13 cellular contexts compared by ENCODE assay signal in genomic region chr1:241810769-241811402, GRCh38. TPM values are rescaled to one million over a fixed set of nuclear protein-coding genes. Genes with fewer than 3 reads are reported as not detected.
DNase-seq lines count a peak whose midpoint lies in the region; ATAC-seq and TF ChIP-seq lines count a peak whose summit lies in the region.
"Had no signal": no experiment of that assay in that cellular context is flagged by ENCODE, and none has a peak within 500 bp of the region (broad histone marks: within the 10 kb centered on the region; RNA-seq: fewer than 3 reads in every experiment).

No MANE protein-coding gene starts in this region.

- no peak overlapping the region for H3K27ac ChIP-seq in body of pancreas

- H3K27me3 Mint-ChIP-seq in T-helper 17 cell, result peaks cover 37% of the 10 kb centered on the region

- no peak for TF ChIP-seq POLR2A in body of pancreas (IDR thresholded peaks at IDR 0.05)

- WGBS in body of pancreas, 2 donors, result 67 to 76% methylated on average over 8 of the region's 8 CpGs

- no peak for TF ChIP-seq CTCF in body of pancreas (IDR thresholded peaks at IDR 0.05)

- DNase-seq in T-helper 17 cell, result no peak
- no peak for DNase-seq in amygdala (lab: John Stamatoyannopoulos, UW)
- DNase-seq in body of pancreas, result no peak
- DNase-seq in NCI-H2171 (lab: John Stamatoyannopoulos, UW), result no peak
- no peak for DNase-seq in NCI-H1105 treated with DMSO at 0.1 percent for 48 hours (lab: John Stamatoyannopoulos, UW)
- DNase-seq: activated CD4-positive, alpha-beta T cell treated with anti-CD3 and anti-CD28 coated beads for 36 hours; activated T-cell treated with anti-CD3 and anti-CD28 coated beads, Interleukin-2, amount 50 U/mL, for 4 hours; DMS 273 treated with DMSO at 0.1 percent for 48 hours; NCI-H446 treated with DMSO at 0.1 percent for 48 hours; T-helper 2 cell had no signal

- no peaks in the 10 kb centered on the region for H3K36me3 Mint-ChIP-seq in T-helper 17 cell (ENCODE audit: low read depth)

- ATAC-seq in GM18520 (IDR thresholded peaks at IDR 0.05; ENCODE audit: unreplicated experiment) (peak; percentile 40), GM21825 (IDR thresholded peaks at IDR 0.05; ENCODE audit: unreplicated experiment) (peak; percentile 67), HG03378 (IDR thresholded peaks at IDR 0.05; ENCODE audit: unreplicated experiment) (peak; percentile 76), T-helper 17 cell (peak; percentile 18), body of pancreas (no peak)
- ATAC-seq: activated CD4-positive, alpha-beta T cell treated with anti-CD3 and anti-CD28 coated beads for 36 hours; activated T-cell treated with anti-CD3 and anti-CD28 coated beads, Interleukin-2, amount 50 U/mL, for 4 hours had no signal

- H3K27ac Mint-ChIP-seq in T-helper 17 cell, result no peak overlapping the region
- H3K27ac Mint-ChIP-seq: activated CD4-positive, alpha-beta T cell treated with anti-CD3 and anti-CD28 coated beads for 36 hours had no signal

- no peaks in the 10 kb centered on the region for H3K36me3 ChIP-seq in body of pancreas (replicated peaks in 1 of 2; ENCODE audit: insufficient read depth in 1 of 2, low read depth in 2 of 2)

- no peak overlapping the region for H3K4me3 ChIP-seq in body of pancreas

- H3K4me1 Mint-ChIP-seq in T-helper 17 cell, result no peaks in the 10 kb centered on the region
- H3K4me1 Mint-ChIP-seq: activated CD4-positive, alpha-beta T cell treated with anti-CD3 and anti-CD28 coated beads for 36 hours had no signal

- H3K4me1 ChIP-seq in body of pancreas, result no peaks in the 10 kb centered on the region

- H3K4me3 Mint-ChIP-seq in T-helper 17 cell, result no peak overlapping the region
- H3K4me3 Mint-ChIP-seq: activated CD4-positive, alpha-beta T cell treated with anti-CD3 and anti-CD28 coated beads for 36 hours; activated T-cell treated with anti-CD3 and anti-CD28 coated beads, Interleukin-2, amount 50 U/mL, for 4 hours had no signal

- H3K27me3 ChIP-seq in body of pancreas, result no peaks in the 10 kb centered on the region

- H3K9me3 ChIP-seq in T-helper 17 cell (ENCODE audit: control insufficient read depth, low read length, poor library complexity, severe bottlenecking), result no peaks in the 10 kb centered on the region
- no peaks in the 10 kb centered on the region for H3K9me3 ChIP-seq in body of pancreas

- intact Hi-C loops in body of pancreas (cut with DNase I), result no loop called here

RNA-seq across cellular contexts. Expression of gene EXO1, which starts 37.1 kb away (rescaled TPM):
- 1 to 10 TPM; 1.4 to 1.7 TPM for total RNA-seq in T-helper 17 cell
- not detected for total RNA-seq in body of pancreas
